Comparison of ENCODE assay signal across 9 cellular contexts in the genomic region with DNA sequence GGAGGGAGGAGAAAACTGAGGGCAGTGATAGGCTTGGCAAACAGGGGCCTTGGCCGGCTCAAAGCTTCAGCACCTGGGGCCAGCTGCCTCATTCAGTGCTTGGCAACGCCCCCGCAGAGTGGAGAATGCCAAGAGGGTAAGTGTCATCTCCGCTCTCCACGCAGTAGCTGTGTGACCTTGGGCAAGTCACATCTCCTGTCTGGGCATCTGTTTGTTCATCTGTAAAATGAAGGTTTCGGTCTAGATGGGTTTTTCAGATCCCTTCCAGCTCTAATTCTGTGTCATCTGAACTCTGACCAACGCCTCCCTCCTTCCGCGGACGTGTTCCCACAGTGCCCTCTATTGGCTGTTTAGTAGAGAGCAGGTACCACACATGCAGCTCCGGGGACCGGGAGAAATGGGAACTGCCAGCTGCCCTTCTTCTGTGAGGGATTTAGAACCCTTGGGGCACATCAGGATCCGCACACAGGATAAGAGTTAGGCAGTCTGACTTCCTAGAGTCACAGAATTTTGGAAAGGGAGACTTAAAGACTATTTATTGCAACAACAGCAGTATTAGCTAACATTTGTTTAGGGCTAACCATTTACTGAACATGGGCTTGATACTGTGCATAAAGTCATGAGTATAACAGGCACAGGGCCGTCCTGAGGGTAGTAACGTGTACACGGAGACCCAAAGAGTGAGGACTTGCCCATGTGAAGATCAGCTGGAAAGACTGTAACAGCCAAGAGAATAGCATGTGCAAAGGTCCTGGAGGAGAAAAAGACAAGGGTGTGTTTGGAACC. TPM values are rescaled to one million over a fixed set of nuclear protein-coding genes. Genes with fewer than 3 reads are reported as not detected.
DNase-seq lines count a peak whose midpoint lies in the region; ATAC-seq and TF ChIP-seq lines count a peak whose summit lies in the region.
"Had no signal": no experiment of that assay in that cellular context is flagged by ENCODE, and none has a peak within 500 bp of the region (broad histone marks: within the 10 kb centered on the region; RNA-seq: fewer than 3 reads in every experiment).

No MANE protein-coding gene starts in this region.

- H4K20me1 ChIP-seq in PC-3 (ENCODE audit: low read length) = no peaks in the 10 kb centered on the region

- H3F3A ChIP-seq in PC-3 (ENCODE audit: low read length, unreplicated experiment) = no peaks in the 10 kb centered on the region

- no peak overlapping the region for H3K9ac ChIP-seq in PC-3 (ENCODE audit: low read length)

- TF ChIP-seq CTCF in GM13977 (IDR thresholded peaks at IDR 0.05; ENCODE audit: extremely low read depth, insufficient read depth, missing control alignments) (peak; percentile 90), PC-3 (conservative IDR thresholded peaks at IDR 0.05; ENCODE audit: low read depth, low read length) (peak; percentile 81), astrocyte of the cerebellum (IDR thresholded peaks at IDR 0.05; ENCODE audit: low read depth, low read length, missing control alignments) (peak; percentile 83)

- intact Hi-C loops in PC-3 (cut with micrococcal nuclease) = loop anchor here (1.0 kb wide), 1 partner anchor 393 kb away; no protein-coding TSS in a partner anchor

- POLR2A ChIA-PET in PC-3 (lab: Charles Lee; ENCODE audit: unreplicated experiment) = no interaction called here

- no TSS peak for BruUV-seq in PC-3 (replicated peaks; lab: Mats Ljungman, UMichigan)

- no peak overlapping the region for H3K4me3 ChIP-seq in Jurkat, Clone E6-1 (ENCODE audit: low read length)
- H3K4me3 ChIP-seq in PC-3 (ENCODE audit: low read length) = no peak overlapping the region
- no peak overlapping the region for H3K4me3 ChIP-seq in astrocyte of the cerebellum (ENCODE audit: low read depth, low read length)
- no peak overlapping the region for H3K4me3 ChIP-seq in effector memory CD4-positive, alpha-beta T cell (ENCODE audit: insufficient read depth, low read depth, low read length, poor library complexity, severe bottlenecking)

- in situ Hi-C loops in GM13977 (cut with MboI; ENCODE audit: low pct_unique_long_range_greater_than_20kb, low sequenced_read_pairs, unreplicated experiment) (loop anchor here (10.0 kb wide), 1 partner anchor 396 kb away; no protein-coding TSS in a partner anchor), astrocyte of the cerebellum (cut with HindIII; ENCODE audit: low sequenced_read_pairs) (no loop called here)

- peak; percentile 85 for ATAC-seq in PC-3
- ATAC-seq: naive thymus-derived CD8-positive, alpha-beta T cell had no signal

- H3K36me3 ChIP-seq in PC-3 (ENCODE audit: low read depth, low read length) = no peaks in the 10 kb centered on the region
- no peaks in the 10 kb centered on the region for H3K36me3 ChIP-seq in effector memory CD4-positive, alpha-beta T cell (ENCODE audit: control insufficient read depth, insufficient read depth, low read length)

- H3K79me2 ChIP-seq in PC-3 (ENCODE audit: low read length) = no peaks in the 10 kb centered on the region

- no peak overlapping the region for H3K27ac ChIP-seq in PC-3 (ENCODE audit: low read length)
- H3K27ac ChIP-seq in effector memory CD4-positive, alpha-beta T cell (ENCODE audit: insufficient read depth, low read length, poor library complexity, severe bottlenecking) = no peak overlapping the region

- no peaks in the 10 kb centered on the region for H3K9me3 ChIP-seq in PC-3 (ENCODE audit: low read length)
- H3K9me3 ChIP-seq in effector memory CD4-positive, alpha-beta T cell (ENCODE audit: control insufficient read depth, low read length) = no peaks in the 10 kb centered on the region

- DNase-seq in Ammon's horn (ENCODE audit: low spot score) = peak; percentile 74
- peak; percentile 67 for DNase-seq in GM13977 (ENCODE audit: low spot score)
- DNase-seq in Jurkat, Clone E6-1 (ENCODE audit: low read depth, low spot score) = peak; percentile 12
- peak; percentile 59 for DNase-seq in PC-3
- peak; percentile 20 for DNase-seq in astrocyte of the cerebellum (ENCODE audit: low read depth)
- peak; percentile 84 for DNase-seq in iPS-NIHi7 (ENCODE audit: extremely low spot score)
- DNase-seq in stimulated activated CD4-positive, alpha-beta T cell treated with anti-CD3 and anti-CD28 coated beads, Interleukin-4, amount 100 ng/mL, for 24 hours = peak; percentile 31
- no peak for DNase-seq in effector memory CD4-positive, alpha-beta T cell

- CTCF ChIA-PET in PC-3 (lab: Charles Lee) = interaction anchor here (0.6 to 3.0 kb wide), 4 partner anchors 85 to 393 kb away, joined by 3 to 37 read pairs (median 4); no protein-coding TSS in a partner anchor

- no peaks in the 10 kb centered on the region for H3K27me3 ChIP-seq in PC-3 (ENCODE audit: low read length)
- no peaks in the 10 kb centered on the region for H3K27me3 ChIP-seq in effector memory CD4-positive, alpha-beta T cell (replicated peaks; ENCODE audit: control insufficient read depth, insufficient read depth, low read length, poor library complexity, severe bottlenecking)

- H2AFZ ChIP-seq in PC-3 (ENCODE audit: low read length) = no peak overlapping the region

- H3K9me2 ChIP-seq in PC-3 (replicated peaks; ENCODE audit: low read length) = no peaks in the 10 kb centered on the region

- no peaks in the 10 kb centered on the region for H3K4me1 ChIP-seq in PC-3 (ENCODE audit: insufficient read depth, low read length)
- H3K4me1 ChIP-seq in effector memory CD4-positive, alpha-beta T cell (ENCODE audit: control insufficient read depth, insufficient read depth, low read length, poor library complexity, severe bottlenecking) = no peaks in the 10 kb centered on the region

- H3K4me2 ChIP-seq in PC-3 (ENCODE audit: low read length) = no peak overlapping the region

RNA-seq across cellular contexts. Expression of gene GP2, which starts 26.8 kb away (rescaled TPM):
- not detected for polyA plus RNA-seq in Jurkat, Clone E6-1 (2012; ENCODE audit: insufficient read depth, insufficient read length)
- total RNA-seq in PC-3 (2014; rRNA removed) = not detected in 2 replicates
- total RNA-seq: naive thymus-derived CD8-positive, alpha-beta T cell had no signal
- polyA plus RNA-seq: naive thymus-derived CD8-positive, alpha-beta T cell had no signal

RNA-seq across cellular contexts. Expression of gene UMOD, which starts 52.0 kb away (rescaled TPM):
- polyA plus RNA-seq in Jurkat, Clone E6-1 (2012; ENCODE audit: insufficient read depth, insufficient read length) = not detected
- total RNA-seq in PC-3 (2014; rRNA removed) = not detected in 2 replicates
- total RNA-seq: naive thymus-derived CD8-positive, alpha-beta T cell had no signal
- polyA plus RNA-seq: naive thymus-derived CD8-positive, alpha-beta T cell had no signal

Comparison
In these comparisons a context has a peak if more than half of its experiments do, and no peak if none do; other contexts are left out.
1. DNase-seq: peak in Ammon's horn (single experiment), GM13977 (single experiment), Jurkat, Clone E6-1 (single experiment), PC-3 (single experiment), astrocyte of the cerebellum (single experiment), iPS-NIHi7 (single experiment) and stimulated activated CD4-positive, alpha-beta T cell treated with anti-CD3 and anti-CD28 coated beads, Interleukin-4, amount 100 ng/mL, for 24 hours (single experiment); none in effector memory CD4-positive, alpha-beta T cell (0 of 3).
2. Peak in every context shown above with its lines, with median percentiles within 50 percentile points of each other: CTCF ChIP-seq.